In the genomic region with DNA sequence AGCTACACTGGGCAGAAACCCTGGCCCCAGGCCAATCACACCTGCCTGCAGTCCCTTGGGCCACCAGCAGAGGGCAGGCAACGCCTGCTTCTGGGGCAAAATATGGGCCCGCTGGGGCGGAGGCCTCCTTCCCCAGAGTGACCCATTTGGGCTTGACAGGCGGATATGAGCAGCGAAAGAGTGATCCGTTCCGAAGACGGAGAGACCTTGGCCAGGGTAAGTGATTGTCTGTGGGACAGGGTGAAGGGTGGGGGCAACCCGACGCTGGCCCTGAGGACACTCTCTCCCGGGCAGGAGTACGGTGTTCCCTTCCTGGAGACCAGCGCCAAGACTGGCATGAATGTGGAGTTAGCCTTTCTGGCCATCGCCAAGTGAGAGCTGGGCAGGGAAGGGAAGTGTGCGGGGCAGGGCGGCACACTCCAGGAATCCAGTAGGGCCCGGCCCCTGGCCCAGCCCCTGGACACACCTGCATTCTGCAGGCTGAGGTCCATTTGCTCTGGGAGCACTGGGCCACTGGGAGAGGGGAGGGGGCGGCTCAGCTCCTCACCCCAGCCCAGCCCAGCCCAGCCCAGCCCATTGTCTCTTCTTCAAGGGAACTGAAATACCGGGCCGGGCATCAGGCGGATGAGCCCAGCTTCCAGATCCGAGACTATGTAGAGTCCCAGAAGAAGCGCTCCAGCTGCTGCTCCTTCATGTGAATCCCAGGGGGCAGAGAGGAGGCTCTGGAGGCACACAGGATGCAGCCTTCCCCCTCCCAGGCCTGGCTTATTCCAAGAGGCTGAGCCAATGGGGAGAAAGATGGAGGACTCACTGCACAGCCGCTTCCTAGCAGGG, we compare ENCODE assay signal across 1 cellular context.
TF ChIP-seq lines count a peak whose summit lies in the region.

No MANE protein-coding gene starts in this region.

TF ChIP-seq in SK-N-SH, 30 proteins besides CTCF, POLR2A, EP300 and RAD21 (continued from another document):
- TF ChIP-seq NFIC (IDR thresholded peaks at IDR 0.05; ENCODE audit: borderline replicate concordance) (peak; percentile 98), RXRA (IDR thresholded peaks at IDR 0.05; ENCODE audit: borderline replicate concordance, low read depth) (no peak), MXI1 (IDR thresholded peaks at IDR 0.05; ENCODE audit: low read depth, low read length) (no peak), GATA2 (CRISPR knock-in tag; IDR thresholded peaks at IDR 0.05) (no peak), GABPA (IDR thresholded peaks at IDR 0.05; ENCODE audit: low read depth) (no peak), REST (IDR thresholded peaks at IDR 0.05; ENCODE audit: low read depth, low read length) (no peak), EZH2phosphoT487 (IDR thresholded peaks at IDR 0.05; ENCODE audit: borderline replicate concordance, low read depth) (no peak), TEAD4 (IDR thresholded peaks at IDR 0.05; ENCODE audit: borderline replicate concordance, insufficient read depth) (no peak), ZBTB33 (IDR thresholded peaks at IDR 0.05; ENCODE audit: borderline replicate concordance, low read depth) (no peak), MEF2A (IDR thresholded peaks at IDR 0.05; ENCODE audit: borderline replicate concordance, low read depth) (no peak), IRF3 (IDR thresholded peaks at IDR 0.05; ENCODE audit: low read depth, low read length) (no peak), MAX (IDR thresholded peaks at IDR 0.05; ENCODE audit: low read depth) (no peak), FOSL2 (IDR thresholded peaks at IDR 0.05; ENCODE audit: borderline replicate concordance, low read depth) (no peak), TCF12 (IDR thresholded peaks at IDR 0.05) (no peak), YY1 (IDR thresholded peaks at IDR 0.05; ENCODE audit: low read depth) (no peak), FOXM1 (IDR thresholded peaks at IDR 0.05; ENCODE audit: low read depth) (no peak), RCOR1 (IDR thresholded peaks at IDR 0.05; ENCODE audit: low read length) (peak; percentile 67; the same call in 1 of the 2 replicates)
